Comparison of ENCODE assay signal across 8 cellular contexts in genomic region chr19:913080-913748, GRCh38. TPM values are rescaled to one million over a fixed set of nuclear protein-coding genes. Genes with fewer than 3 reads are reported as not detected.
DNase-seq lines count a peak whose midpoint lies in the region; ATAC-seq, FAIRE-seq and TF ChIP-seq lines count a peak whose summit lies in the region.

TSS of gene R3HDM4 (minus strand) at chr19:913219. CDS start at chr19:913157, 62 bp downstream.

- peak within 1 kb of the TSS; percentile 91 for H3K4me3 Mint-ChIP-seq in activated naive CD8-positive, alpha-beta T cell treated with anti-CD3 and anti-CD28 coated beads, Interleukin-2, amount 10 ng/mL, durations not matched to agents 7 days and 5 days
- H3K4me3 Mint-ChIP-seq in osteocyte (ENCODE audit: unreplicated experiment): peak within 1 kb of the TSS; percentile 75

- WGBS in thymus: 1% methylated on average over 76 of the region's 76 CpGs

- peaks cover 25% of the 10 kb centered on the region for H3K4me1 Mint-ChIP-seq in activated naive CD8-positive, alpha-beta T cell treated with anti-CD3 and anti-CD28 coated beads, Interleukin-2, amount 10 ng/mL, durations not matched to agents 7 days and 5 days
- H3K4me1 Mint-ChIP-seq in osteocyte (ENCODE audit: unreplicated experiment): peaks cover 12% of the 10 kb centered on the region

- H3K27ac ChIP-seq in thymus (ENCODE audit: low read depth): peak within 1 kb of the TSS; percentile 83

- H3K4me1 ChIP-seq in thymus (ENCODE audit: control insufficient read depth, insufficient read depth, low read length): peaks cover 33% of the 10 kb centered on the region

- POLR2A ChIA-PET in activated naive CD8-positive, alpha-beta T cell treated with anti-CD3 and anti-CD28 coated beads, Interleukin-2, amount 10 ng/mL, durations not matched to agents 7 days and 5 days (lab: Charles Lee): interaction anchor here (1.2 to 1.9 kb wide), 3 partner anchors 8 to 49 kb away, joined by 3 to 8 read pairs (median 5); partner anchors contain the start of genes MED16 and RNU6-9

- peak; percentile 96 for DNase-seq in GM12892 (ENCODE audit: insufficient read length)
- DNase-seq in activated naive CD8-positive, alpha-beta T cell treated with anti-CD3 and anti-CD28 coated beads, Interleukin-2, amount 10 ng/mL, durations not matched to agents 7 days and 5 days: peak; percentile 92
- DNase-seq in Right ventricle myocardium inferior (ENCODE audit: missing footprints): peak; percentile 92
- DNase-seq in osteocyte (ENCODE audit: extremely low spot score, unreplicated experiment): peak; percentile 92

- H3K4me3 ChIP-seq in thymus (ENCODE audit: low read length): peak within 1 kb of the TSS; percentile 75

- H3K9me3 Mint-ChIP-seq in activated naive CD8-positive, alpha-beta T cell treated with anti-CD3 and anti-CD28 coated beads, Interleukin-2, amount 10 ng/mL, durations not matched to agents 7 days and 5 days: no peaks in the 10 kb centered on the region
- no peaks in the 10 kb centered on the region for H3K9me3 Mint-ChIP-seq in osteocyte (ENCODE audit: unreplicated experiment)

- peak; percentile 94 for FAIRE-seq in GM12892 (lab: Jason Lieb, UNC)

- peak within 1 kb of the TSS; percentile 95 for H3K27ac Mint-ChIP-seq in activated naive CD8-positive, alpha-beta T cell treated with anti-CD3 and anti-CD28 coated beads, Interleukin-2, amount 10 ng/mL, durations not matched to agents 7 days and 5 days
- H3K27ac Mint-ChIP-seq in osteocyte (ENCODE audit: unreplicated experiment): peak within 1 kb of the TSS; percentile 79

- no peaks in the 10 kb centered on the region for H3K36me3 ChIP-seq in thymus (ENCODE audit: control insufficient read depth, insufficient read depth)

- H3K36me3 Mint-ChIP-seq in activated naive CD8-positive, alpha-beta T cell treated with anti-CD3 and anti-CD28 coated beads, Interleukin-2, amount 10 ng/mL, durations not matched to agents 7 days and 5 days: peaks cover 4% of the 10 kb centered on the region
- no peaks in the 10 kb centered on the region for H3K36me3 Mint-ChIP-seq in osteocyte (ENCODE audit: unreplicated experiment)

- H3K27me3 ChIP-seq in thymus (ENCODE audit: control insufficient read depth, insufficient read depth): peaks cover 24% of the 10 kb centered on the region

- H3K9me3 ChIP-seq in thymus (ENCODE audit: control insufficient read depth): no peaks in the 10 kb centered on the region

- H3K27me3 Mint-ChIP-seq in activated naive CD8-positive, alpha-beta T cell treated with anti-CD3 and anti-CD28 coated beads, Interleukin-2, amount 10 ng/mL, durations not matched to agents 7 days and 5 days: peaks cover 2% of the 10 kb centered on the region
- peaks cover 2% of the 10 kb centered on the region for H3K27me3 Mint-ChIP-seq in osteocyte (ENCODE audit: unreplicated experiment)

- intact Hi-C loops in Right ventricle myocardium inferior (cut with DNase I): loop anchor here (5.0 kb wide), 1 partner anchor 41 kb away; no protein-coding TSS in a partner anchor

- peak; percentile 61; the same call in 1 of the 2 replicates for TF ChIP-seq POLR2A in GM12892 (IDR thresholded peaks at IDR 0.05; ENCODE audit: low read depth, low read length)

- ATAC-seq in HG03439 (IDR thresholded peaks at IDR 0.05; ENCODE audit: unreplicated experiment): peak; percentile 45
- ATAC-seq in SK-N-SH treated with all-trans-retinoic acid at 6 μM for 48 hours: peak; percentile 84
- ATAC-seq in activated naive CD8-positive, alpha-beta T cell treated with anti-CD3 and anti-CD28 coated beads, Interleukin-2, amount 10 ng/mL, durations not matched to agents 7 days and 5 days (ENCODE audit: low read depth): peak; percentile 53
- ATAC-seq in Right ventricle myocardium inferior: peak; percentile 94
- ATAC-seq in HG02884 (IDR thresholded peaks at IDR 0.05; ENCODE audit: unreplicated experiment): no peak

- no peak for TF ChIP-seq CTCF in osteocyte (IDR thresholded peaks at IDR 0.05)

TF ChIP-seq in SK-N-SH treated with all-trans-retinoic acid at 6 μM for 48 hours, 23 proteins besides CTCF, POLR2A, EP300 and RAD21:
- 0 out of 2 replicates have a peak, but pooled peaks have one; percentile 62 for TF ChIP-seq CSDC2 (CRISPR knock-in tag; IDR thresholded peaks at IDR 0.05)
- TF ChIP-seq ZFP30 (CRISPR knock-in tag; IDR thresholded peaks at IDR 0.05): no peak
- TF ChIP-seq TSHZ2 (CRISPR knock-in tag; IDR thresholded peaks at IDR 0.05): no peak
- TF ChIP-seq TOX (CRISPR knock-in tag; IDR thresholded peaks at IDR 0.05; ENCODE audit: borderline replicate concordance): no peak
- no peak for TF ChIP-seq PATZ1 (CRISPR knock-in tag; IDR thresholded peaks at IDR 0.05; ENCODE audit: borderline replicate concordance)
- TF ChIP-seq ZNF70 (CRISPR knock-in tag; IDR thresholded peaks at IDR 0.05): peak; percentile 62; the same call in 1 of the 2 replicates
TF ChIP-seq in SK-N-SH treated with all-trans-retinoic acid at 6 μM for 48 hours: peak in this region for 2.

RNA-seq across cellular contexts. Expression of gene R3HDM4, which starts in this region (rescaled TPM):
- polyA plus RNA-seq in GM12892 (2012; ENCODE audit: missing spikeins): 25.0 TPM
- 100 to 1,000 TPM; 108 to 113 TPM for total RNA-seq in activated naive CD8-positive, alpha-beta T cell treated with anti-CD3 and anti-CD28 coated beads, Interleukin-2, amount 10 ng/mL, durations not matched to agents 7 days and 5 days
- 21.9 TPM for total RNA-seq in Right ventricle myocardium inferior
- 61.1 and 63.5 TPM in 2 replicates for total RNA-seq in osteocyte
- 102 TPM for polyA plus RNA-seq in thymus
